8 cellular contexts compared by ENCODE assay signal in the genomic region with DNA sequence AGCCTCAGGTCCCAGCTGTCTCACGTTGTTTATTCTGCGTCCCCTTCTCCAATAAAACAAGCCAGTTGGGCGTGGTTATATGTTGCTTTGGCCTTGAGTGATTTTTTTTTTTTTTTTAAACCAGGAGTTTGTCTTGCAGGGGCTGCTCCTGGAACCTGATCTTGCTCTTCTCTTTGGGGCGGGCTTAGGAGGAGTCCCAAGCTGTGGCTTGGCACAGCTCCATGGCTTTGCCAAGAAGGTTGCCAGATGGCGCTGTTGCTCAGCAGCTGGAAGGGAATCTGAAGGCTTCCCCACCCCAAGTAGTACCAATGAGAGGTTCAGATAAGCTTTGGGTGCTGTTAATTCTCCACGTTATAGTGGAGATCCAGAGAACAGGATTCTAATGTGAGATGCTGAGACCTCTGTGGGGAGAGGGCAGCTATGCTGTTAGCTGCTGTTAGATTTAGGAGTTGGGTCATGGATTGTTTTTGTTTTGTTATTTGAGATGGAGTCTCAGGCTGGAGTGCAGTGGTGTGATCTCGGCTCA. TPM values are rescaled to one million over a fixed set of nuclear protein-coding genes. Genes with fewer than 3 reads are reported as not detected.
DNase-seq lines count a peak whose midpoint lies in the region; ATAC-seq lines count a peak whose summit lies in the region.

No MANE protein-coding gene starts in this region.

- H3K4me1 ChIP-seq in HAP-1: no peaks in the 10 kb centered on the region

- H3K9me3 ChIP-seq in HAP-1: no peaks in the 10 kb centered on the region

- no peak overlapping the region for H3K4me3 ChIP-seq in HAP-1

- peak; percentile 96 for DNase-seq in AG08395 (ENCODE audit: low spot score)
- peak; percentile 68 to 83 for DNase-seq in HAP-1 (ENCODE audit: low spot score in 2 of 2)
- peak; percentile 52 for DNase-seq in NCI-H526 treated with DMSO at 0.1 percent for 48 hours (lab: John Stamatoyannopoulos, UW)
- peak; percentile 79 for DNase-seq in activated CD4-positive, alpha-beta T cell treated with anti-CD3 and anti-CD28 coated beads for 1 hour
- peak; percentile 71 for DNase-seq in cerebellum (ENCODE audit: low spot score)
- DNase-seq in left colon: peak; percentile 87 to 94
- DNase-seq in stimulated activated CD4-positive, alpha-beta T cell treated with anti-CD3 and anti-CD28 coated beads, Interleukin-4, amount 100 ng/mL, for 1 hour: peak; percentile 79

- ATAC-seq in left colon (peak; percentile 73), GM18502 (IDR thresholded peaks at IDR 0.05; ENCODE audit: poor library complexity, unreplicated experiment) (no peak)

- H3K36me3 ChIP-seq in HAP-1 (replicated peaks): peaks cover 78% of the 10 kb centered on the region

- no peaks in the 10 kb centered on the region for H3K27me3 ChIP-seq in HAP-1 (ENCODE audit: low read depth)

- in situ Hi-C loops in HAP-1 (cut with MboI; ENCODE audit: low sequenced_read_pairs): no loop called here

- intact Hi-C loops in left colon (cut with DNase I, micrococcal nuclease): loop anchor here (10.0 kb wide), 2 partner anchors 80 to 100 kb away; a partner anchor contains a TSS

RNA-seq across cellular contexts. Expression of a gene that starts 2.0 kb away (rescaled TPM):
- total RNA-seq in cerebellum (1.5 TPM), left colon (10 to 100 TPM; 16.1 to 21.7 TPM)

RNA-seq across cellular contexts. Expression of a gene that starts 18.6 kb away (rescaled TPM):
- total RNA-seq in cerebellum (72.8 TPM), left colon (10 to 100 TPM; 61.2 to 75.1 TPM)

RNA-seq across cellular contexts. Expression of a gene that starts 21.5 kb away (rescaled TPM):
- total RNA-seq in cerebellum: 10.3 TPM
- 10 to 100 TPM; 58.5 to 74.6 TPM for total RNA-seq in left colon

RNA-seq across cellular contexts. Expression of a gene that starts 21.5 kb away (rescaled TPM):
- 12.4 TPM for total RNA-seq in cerebellum
- total RNA-seq in left colon: 100 to 1,000 TPM; 116 to 154 TPM

RNA-seq across cellular contexts. Expression of a gene that starts 25.8 kb away (rescaled TPM):
- 15.7 TPM for total RNA-seq in cerebellum
- total RNA-seq in left colon: 10 to 100 TPM; 54.8 to 60.6 TPM
